Comparison of ENCODE assay signal across 8 cellular contexts in genomic region chr1:75724472-75725022, GRCh38. TPM values are rescaled to one million over a fixed set of nuclear protein-coding genes. Genes with fewer than 3 reads are reported as not detected.
DNase-seq lines count a peak whose midpoint lies in the region; ATAC-seq and TF ChIP-seq lines count a peak whose summit lies in the region.

TSS of gene ACADM (plus strand) at chr1:75724709. CDS start at chr1:75724788, 79 bp downstream.

- peak; percentile 92 for ATAC-seq in GM21528 (IDR thresholded peaks at IDR 0.05; ENCODE audit: low FRiP score, unreplicated experiment)
- ATAC-seq in esophagus mucosa = peak; percentile 95

- DNase-seq in DMS153 treated with DMSO at 0.1 percent for 48 hours (lab: John Stamatoyannopoulos, UW; ENCODE audit: unreplicated experiment) (peak; percentile 55), HuH-7.5 (ENCODE audit: low spot score) (peak; percentile 51), myocyte (ENCODE audit: low read depth) (peak; percentile 94)
- peak; percentile 94 to 95 for DNase-seq in activated T-cell treated with anti-CD3 and anti-CD28 coated beads, Interleukin-2, amount 50 U/mL, for 48 hours
- DNase-seq in stimulated activated CD8-positive, alpha-beta memory T cell treated with anti-CD3 and anti-CD28 coated beads, Interleukin-7, amount 100 ng/mL, for 48 hours (ENCODE audit: extremely low read depth in 1 of 2, low read depth in 1 of 2) = peak; percentile 76

TF ChIP-seq in PFSK-1, 5 proteins besides CTCF, POLR2A, EP300 and RAD21:
- TF ChIP-seq TAF1 (IDR thresholded peaks at IDR 0.05; ENCODE audit: borderline replicate concordance, insufficient read depth, low read length) (peak; percentile 81; the same call in 1 of the 2 replicates), SIN3A (IDR thresholded peaks at IDR 0.05; ENCODE audit: borderline replicate concordance, insufficient read depth, low read length) (0 out of 2 replicates have a peak, but pooled peaks have one; percentile 24), FOXP2 (optimal IDR thresholded peaks at IDR 0.05; ENCODE audit: borderline replicate concordance, extremely low read depth, extremely low read length, insufficient read depth) (peak; percentile 38), POLR2AphosphoS5 (IDR thresholded peaks at IDR 0.05; ENCODE audit: low read depth, low read length) (peak; percentile 92), REST (IDR thresholded peaks at IDR 0.05; ENCODE audit: insufficient read depth in 1 of 2, low read depth in 2 of 2, low read length in 2 of 2) (0 out of 4 replicates have a peak, but pooled peaks of 1 of the 2 experiments have one; percentile 6)

RNA-seq across cellular contexts. Expression of gene ACADM, which starts in this region (rescaled TPM):
- 24.9 TPM for polyA plus RNA-seq in PFSK-1 (2012; ENCODE audit: insufficient read length, low read depth)
- total RNA-seq in esophagus mucosa = 39.8 TPM
- 53.1 and 65.1 TPM in 2 replicates for total RNA-seq in myocyte
- 22.9 TPM for polyA plus RNA-seq in myocyte (2012)

Comparison
In these comparisons a context has a peak if more than half of its experiments do, and no peak if none do; other contexts are left out.
1. Peak in every context shown above with its lines: DNase-seq and ATAC-seq.